8 cellular contexts compared by ENCODE assay signal in genomic region chr10:99731296-99732032, GRCh38. TPM values are rescaled to one million over a fixed set of nuclear protein-coding genes. Genes with fewer than 3 reads are reported as not detected.
DNase-seq lines count a peak whose midpoint lies in the region; ATAC-seq and TF ChIP-seq lines count a peak whose summit lies in the region.

No MANE protein-coding gene starts in this region.

- no peaks in the 10 kb centered on the region for H3K27me3 ChIP-seq in SJSA1 (replicated peaks)

- TF ChIP-seq CTCF in fibroblast of pulmonary artery (IDR thresholded peaks at IDR 0.05; ENCODE audit: low read length, missing control alignments): no peak

- H3K4me3 ChIP-seq in SJSA1 (peak overlapping the region; percentile 66), fibroblast of pulmonary artery (replicated peaks; ENCODE audit: low read depth, low read length) (peak overlapping the region; percentile 93), skeletal muscle cell (ENCODE audit: low read depth, low read length) (peak overlapping the region; percentile 95)

- H3K9me3 ChIP-seq in SJSA1 (replicated peaks): no peaks in the 10 kb centered on the region

- H3K27ac ChIP-seq in SJSA1: peak overlapping the region; percentile 5; the same call in 1 of the 2 replicates

- peaks cover 34% of the 10 kb centered on the region for H3K36me3 ChIP-seq in SJSA1

- DNase-seq in AML-193 (lab: John Stamatoyannopoulos, UW) (peak; percentile 22 to 52), SJSA1 (ENCODE audit: low read depth in 1 of 2, low spot score in 2 of 2) (no peak), fibroblast of pulmonary artery (ENCODE audit: low read depth) (no peak), skeletal muscle cell (ENCODE audit: low read depth) (no peak), HK-2 (ENCODE audit: unreplicated experiment) (no peak), kidney glomerular epithelial cell (lab: John Stamatoyannopoulos, UW) (no peak)

- H3K4me1 ChIP-seq in SJSA1 (replicated peaks): peaks cover 15% of the 10 kb centered on the region

- ATAC-seq in GM21423 (IDR thresholded peaks at IDR 0.05; ENCODE audit: unreplicated experiment): peak; percentile 30
- ATAC-seq in GM18861 (IDR thresholded peaks at IDR 0.05; ENCODE audit: unreplicated experiment): no peak

RNA-seq across cellular contexts. Expression of gene COX15, which starts 0.5 kb away (rescaled TPM):
- total RNA-seq in SJSA1 (2014; rRNA removed; shearing (Covaris generic)): 28.4 and 35.0 TPM in 2 replicates

RNA-seq across cellular contexts. Expression of gene CUTC, which starts 0.6 kb away (rescaled TPM):
- 29.5 and 35.0 TPM in 2 replicates for total RNA-seq in SJSA1 (2014; rRNA removed; shearing (Covaris generic))

RNA-seq across cellular contexts. Expression of gene ABCC2, which starts 51.0 kb away (rescaled TPM):
- 0.47 and 1.3 TPM in 2 replicates for total RNA-seq in SJSA1 (2014; rRNA removed; shearing (Covaris generic))

Comparison
In these comparisons a context has a peak if more than half of its experiments do, and no peak if none do; other contexts are left out.
1. DNase-seq: peak in AML-193 (2 of 2); none in SJSA1 (0 of 2), fibroblast of pulmonary artery (single experiment), skeletal muscle cell (single experiment), HK-2 (single experiment) and kidney glomerular epithelial cell (single experiment).
2. Peak in every context shown above with its lines, with median percentiles within 50 percentile points of each other: H3K4me3 ChIP-seq.